Comparison of ENCODE assay signal across 8 cellular contexts in genomic region chr15:32536507-32537172, GRCh38. TPM values are rescaled to one million over a fixed set of nuclear protein-coding genes. Genes with fewer than 3 reads are reported as not detected.
DNase-seq lines count a peak whose midpoint lies in the region; ATAC-seq, FAIRE-seq and TF ChIP-seq lines count a peak whose summit lies in the region.
"Not testable (repeated sequence)": the region's sequence is repeated elsewhere in the genome, so short reads cannot be mapped to it uniquely, and the experiment has no call there.

No MANE protein-coding gene starts in this region.

- not testable (repeated sequence) for H3K9me3 ChIP-seq in astrocyte (ENCODE audit: insufficient read depth, low read depth, low read length); neuron (ENCODE audit: low read length)

- H4K20me1 ChIP-seq in astrocyte (ENCODE audit: insufficient read depth, low read length): not testable (repeated sequence)

- not testable (repeated sequence) for H3K27me3 ChIP-seq in astrocyte (ENCODE audit: insufficient read depth, low read length); neuron (ENCODE audit: insufficient read depth, low read length)

- H3K9ac ChIP-seq in astrocyte (ENCODE audit: low read length): peak overlapping the region; percentile 67

- not testable (repeated sequence) for H3K9me3 Mint-ChIP-seq in astrocyte (ENCODE audit: unreplicated experiment)

- not testable (repeated sequence) for TF ChIP-seq CTCF in WI38 (IDR thresholded peaks at IDR 0.05; ENCODE audit: low read depth, low read length); astrocyte (IDR thresholded peaks at IDR 0.05; ENCODE audit: insufficient read depth, low read depth, low read length)

- ATAC-seq in GM21529 (IDR thresholded peaks at IDR 0.05; ENCODE audit: unreplicated experiment) (peak; percentile 84), HG03460 (IDR thresholded peaks at IDR 0.05; ENCODE audit: unreplicated experiment) (peak; percentile 78)

- H3K79me2 ChIP-seq in astrocyte (ENCODE audit: insufficient read depth, low read length): not testable (repeated sequence)

- H3K4me1 Mint-ChIP-seq in astrocyte (ENCODE audit: low read depth, unreplicated experiment): not testable (repeated sequence)

- in situ Hi-C loops in Caki2 (cut with HindIII; ENCODE audit: low pct_unique_long_range_greater_than_20kb, low sequenced_read_pairs): not testable (repeated sequence)

- H3K4me1 ChIP-seq in astrocyte (ENCODE audit: insufficient read depth, low read length); neuron (ENCODE audit: insufficient read depth, low read length): not testable (repeated sequence)

- peak overlapping the region; percentile 77 for H3K4me3 Mint-ChIP-seq in astrocyte (ENCODE audit: unreplicated experiment)

- intact Hi-C loops in cardiac septum (cut with DNase I): not testable (repeated sequence)

- H3K4me2 ChIP-seq in astrocyte (ENCODE audit: low read length): peak overlapping the region; percentile 69

- H2AFZ ChIP-seq in astrocyte (ENCODE audit: low read depth, low read length); neuron (ENCODE audit: low read depth, low read length): not testable (repeated sequence)

- H3K27ac Mint-ChIP-seq in astrocyte (ENCODE audit: unreplicated experiment): not testable (repeated sequence)

- not testable (repeated sequence) for H3K36me3 Mint-ChIP-seq in astrocyte (ENCODE audit: low read depth, unreplicated experiment)

- DNase-seq in Caki2 (ENCODE audit: low read depth) (peak; percentile 41), cardiac septum (ENCODE audit: low spot score) (peak; percentile 78)
- DNase-seq in astrocyte (ENCODE audit: low read depth): not testable (repeated sequence)
- DNase-seq in stimulated activated CD8-positive, alpha-beta memory T cell treated with anti-CD3 and anti-CD28 coated beads, Interleukin-4, amount 100 ng/mL, for 24 hours (ENCODE audit: low read depth): peak; percentile 6

- H3K4me3 ChIP-seq in WI38 (ENCODE audit: low read depth, low read length) (peak overlapping the region; percentile 53), astrocyte (ENCODE audit: insufficient read depth, low read depth, low read length) (peak overlapping the region; percentile 57), neuron (ENCODE audit: low read length) (peak overlapping the region; percentile 47)

- FAIRE-seq in astrocyte (lab: Jason Lieb, UNC): not testable (repeated sequence)

- H3K27ac ChIP-seq in astrocyte (ENCODE audit: low read depth, low read length): not testable (repeated sequence)

- not testable (repeated sequence) for H3K27me3 Mint-ChIP-seq in astrocyte (ENCODE audit: low read depth, unreplicated experiment)

- H3K36me3 ChIP-seq in astrocyte (ENCODE audit: insufficient read depth, low read length); neuron (ENCODE audit: insufficient read depth, low read length): not testable (repeated sequence)

RNA-seq across cellular contexts. Expression of gene GOLGA8N, which starts 56.6 kb away (rescaled TPM):
- 6.0 and 15.1 TPM in 2 replicates for total RNA-seq in Caki2 (2014; rRNA removed; shearing (Covaris generic); ENCODE audit: low replicate concordance)
- 3.0 and 5.0 TPM in 2 replicates for total RNA-seq in astrocyte
- 11.1 TPM for total RNA-seq in cardiac septum
